1 cellular context compared by ENCODE assay signal in genomic region chr4:73069338-73070071, GRCh38.
TF ChIP-seq lines count a peak whose summit lies in the region.

COX18 (minus strand) TSS chr4:73069716; CDS start chr4:73069649, 67 bp downstream.

TF ChIP-seq in HepG2, 621 proteins besides CTCF, POLR2A, EP300 and RAD21 (continued from another document and continues in another):
- TF ChIP-seq AHDC1 (CRISPR knock-in tag; IDR thresholded peaks at IDR 0.05; ENCODE audit: borderline replicate concordance) (peak; percentile 78), GFI1 (CRISPR knock-in tag; IDR thresholded peaks at IDR 0.05; ENCODE audit: borderline replicate concordance) (peak; percentile 77; the same call in 1 of the 2 replicates), RFX3 (CRISPR knock-in tag; IDR thresholded peaks at IDR 0.05) (no peak), ZNF367 (CRISPR knock-in tag; IDR thresholded peaks at IDR 0.05; ENCODE audit: borderline replicate concordance) (no peak; the same call in 1 of the 2 replicates), ZNF562 (CRISPR knock-in tag; IDR thresholded peaks at IDR 0.05; ENCODE audit: borderline replicate concordance) (0 out of 2 replicates have a peak, but pooled peaks have one; percentile 16), ZNF143 (CRISPR knock-in tag; IDR thresholded peaks at IDR 0.05) (peak; percentile 65), ZNF121 (CRISPR knock-in tag; IDR thresholded peaks at IDR 0.05) (0 out of 2 replicates have a peak, but pooled peaks have one; percentile 67), ATF7-NPFF (CRISPR knock-in tag; IDR thresholded peaks at IDR 0.05; ENCODE audit: low read depth) (peak; percentile 94), SNAI1 (CRISPR knock-in tag; IDR thresholded peaks at IDR 0.05; ENCODE audit: borderline replicate concordance) (peak; percentile 99), ZFY (CRISPR knock-in tag; IDR thresholded peaks at IDR 0.05) (peak; percentile 98), HCFC1 (IDR thresholded peaks at IDR 0.05; ENCODE audit: low read depth, low read length) (peak; percentile 41; the same call in 1 of the 2 replicates), ZNF879 (CRISPR knock-in tag; IDR thresholded peaks at IDR 0.05) (0 out of 2 replicates have a peak, but pooled peaks have one; percentile 60), KDM2A (CRISPR knock-in tag; IDR thresholded peaks at IDR 0.05; ENCODE audit: borderline replicate concordance, low read depth) (peak; percentile 100), ZZZ3 (CRISPR knock-in tag; IDR thresholded peaks at IDR 0.05; ENCODE audit: borderline replicate concordance) (peak; percentile 18), CBX2 (IDR thresholded peaks at IDR 0.05; ENCODE audit: low read depth, low read length) (no peak), CBX2 (CRISPR knock-in tag; IDR thresholded peaks at IDR 0.05; ENCODE audit: low read depth) (no peak), CCDC6 (CRISPR knock-in tag; IDR thresholded peaks at IDR 0.05) (peak; percentile 89), KMT2B (CRISPR knock-in tag; IDR thresholded peaks at IDR 0.05) (peak; percentile 94), PAXIP1 (CRISPR knock-in tag; conservative IDR thresholded peaks at IDR 0.05) (peak; percentile 43; the same call in 1 of the 2 replicates), ZNF230 (CRISPR knock-in tag; IDR thresholded peaks at IDR 0.05) (peak; percentile 95), KAT8 (CRISPR knock-in tag; IDR thresholded peaks at IDR 0.05) (peak; percentile 94), RARA (CRISPR knock-in tag; IDR thresholded peaks at IDR 0.05) (peak; percentile 35; the same call in 1 of the 2 replicates), ZNF724P (CRISPR knock-in tag; IDR thresholded peaks at IDR 0.05; ENCODE audit: borderline replicate concordance) (no peak), IRF9 (CRISPR knock-in tag; IDR thresholded peaks at IDR 0.05; ENCODE audit: borderline replicate concordance) (peak; percentile 95), ZFP91 (CRISPR knock-in tag; IDR thresholded peaks at IDR 0.05; ENCODE audit: borderline replicate concordance) (peak; percentile 93), CCAR2 (optimal IDR thresholded peaks at IDR 0.05; ENCODE audit: low read depth, low read length) (no peak), RCOR2 (CRISPR knock-in tag; IDR thresholded peaks at IDR 0.05) (no peak), ATF4 (CRISPR knock-in tag; IDR thresholded peaks at IDR 0.05) (peak in 1 of 2 experiments; percentile 88; a peak in 2 of 4 replicates), ZNF382 (CRISPR knock-in tag; IDR thresholded peaks at IDR 0.05; ENCODE audit: borderline replicate concordance) (no peak), RERE (CRISPR knock-in tag; IDR thresholded peaks at IDR 0.05; ENCODE audit: low read depth) (no peak), IRF1 (CRISPR knock-in tag; IDR thresholded peaks at IDR 0.05; ENCODE audit: low read depth) (0 out of 2 replicates have a peak, but pooled peaks have one; percentile 22), ZNF629 (CRISPR knock-in tag; conservative IDR thresholded peaks at IDR 0.05) (0 out of 2 replicates have a peak, but pooled peaks have one; percentile 16), GLI4 (CRISPR knock-in tag; IDR thresholded peaks at IDR 0.05; ENCODE audit: borderline replicate concordance) (peak; percentile 98; the same call in 1 of the 2 replicates), DMTF1 (CRISPR knock-in tag; IDR thresholded peaks at IDR 0.05) (no peak), ZC3H13 (CRISPR knock-in tag; IDR thresholded peaks at IDR 0.05) (peak; percentile 89)
